8 cellular contexts compared by ENCODE assay signal in the genomic region with DNA sequence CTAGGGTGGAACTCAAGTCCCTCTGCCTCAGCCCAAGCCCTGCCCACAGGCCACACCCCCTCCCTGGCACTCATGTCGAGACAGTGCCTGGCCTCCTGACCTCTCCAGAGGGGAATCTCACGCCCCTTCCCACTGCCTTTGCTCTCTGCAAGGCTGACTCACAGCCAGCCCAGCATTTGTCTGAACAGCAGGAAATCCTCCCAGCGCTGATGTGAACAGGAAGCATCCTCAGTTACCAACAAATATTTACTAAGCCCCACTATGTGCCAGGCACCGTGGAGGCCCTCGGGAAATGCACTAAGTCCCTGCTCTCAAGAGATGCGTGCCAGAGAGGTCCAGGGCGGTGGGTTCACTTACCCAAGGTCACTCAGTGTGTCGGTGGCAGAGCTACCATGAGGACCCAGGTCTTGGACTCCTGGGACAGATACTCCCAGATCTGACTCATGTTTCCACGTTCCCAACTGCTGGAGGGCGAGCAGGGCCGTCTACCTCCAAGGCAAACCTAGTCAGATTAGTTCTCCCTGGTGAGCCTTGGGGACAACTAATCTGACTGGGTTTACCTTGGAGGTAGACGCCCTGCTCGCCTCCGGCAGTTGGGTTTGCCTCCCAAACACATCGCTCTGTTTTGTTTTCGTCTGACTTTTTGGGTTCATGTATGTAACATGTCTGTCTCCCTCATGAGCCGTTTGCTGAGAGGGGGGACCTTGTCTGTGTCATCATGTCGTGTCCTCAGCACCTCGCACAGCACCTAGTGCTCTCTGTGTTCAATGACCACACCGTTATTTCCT. TPM values are rescaled to one million over a fixed set of nuclear protein-coding genes. Genes with fewer than 3 reads are reported as not detected.
A peak's percentile ranks its signal among the peaks of the same experiment; 100 is the strongest.
DNase-seq lines count a peak whose midpoint lies in the region; ATAC-seq and TF ChIP-seq lines count a peak whose summit lies in the region.

No MANE protein-coding gene starts in this region.

- H3K4me1 Mint-ChIP-seq in activated T-cell treated with anti-CD3 and anti-CD28 coated beads, Interleukin-2, amount 50 U/mL, for 4 hours (ENCODE audit: low read depth): peaks cover 79% of the 10 kb centered on the region
- H3K4me1 Mint-ChIP-seq in osteocyte (ENCODE audit: unreplicated experiment) (peaks cover 75% of the 10 kb centered on the region), type B pancreatic cell (ENCODE audit: unreplicated experiment) (peaks cover 48% of the 10 kb centered on the region)

- no peaks in the 10 kb centered on the region for H3K9me2 ChIP-seq in Loucy (replicated peaks; ENCODE audit: low read depth, low read length)

- H3K27ac ChIP-seq in BLaER1: peak overlapping the region; percentile 100

- H3K4me2 ChIP-seq in BLaER1 (peak overlapping the region; percentile 97), Loucy (ENCODE audit: low read depth, low read length, poor library complexity, severe bottlenecking) (peak overlapping the region; percentile 83)

- H2AFZ ChIP-seq in Loucy (ENCODE audit: low read length): no peak overlapping the region

- TF ChIP-seq CTCF in Loucy (conservative IDR thresholded peaks at IDR 0.05; ENCODE audit: low read length) (no peak), fibroblast of pulmonary artery (IDR thresholded peaks at IDR 0.05; ENCODE audit: low read length, missing control alignments) (no peak), osteocyte (IDR thresholded peaks at IDR 0.05) (no peak), type B pancreatic cell (conservative IDR thresholded peaks at IDR 0.05) (no peak)

- H3K9me3 Mint-ChIP-seq in activated T-cell treated with anti-CD3 and anti-CD28 coated beads, Interleukin-2, amount 50 U/mL, for 4 hours: no peaks in the 10 kb centered on the region
- H3K9me3 Mint-ChIP-seq in osteocyte (ENCODE audit: unreplicated experiment): no peaks in the 10 kb centered on the region
- H3K9me3 Mint-ChIP-seq in type B pancreatic cell: no peaks in the 10 kb centered on the region

- peaks cover 79% of the 10 kb centered on the region for H3K79me2 ChIP-seq in Loucy (ENCODE audit: insufficient read depth, low read length)

- DNase-seq in activated T-cell treated with anti-CD3 and anti-CD28 coated beads, Interleukin-2, amount 50 U/mL, for 4 hours: no peak
- peak; percentile 95 for DNase-seq in fibroblast of pulmonary artery (ENCODE audit: low read depth)
- DNase-seq in osteocyte (ENCODE audit: extremely low spot score, unreplicated experiment): no peak
- no peak for DNase-seq in type B pancreatic cell (ENCODE audit: extremely low spot score, unreplicated experiment)
- no peak for DNase-seq in mesenteric fat pad (ENCODE audit: low spot score)

- H3K27me3 ChIP-seq in BLaER1: no peaks in the 10 kb centered on the region
- H3K27me3 ChIP-seq in Loucy (ENCODE audit: insufficient read depth, low read length, poor library complexity, severe bottlenecking): no peaks in the 10 kb centered on the region

- H3F3A ChIP-seq in Loucy (ENCODE audit: low read depth): peaks cover 17% of the 10 kb centered on the region

- H3K9ac ChIP-seq in BLaER1 (peak overlapping the region; percentile 98), Loucy (ENCODE audit: low read depth, low read length, poor library complexity, severe bottlenecking) (peak overlapping the region; percentile 83)

- H3K9me3 ChIP-seq in BLaER1 (no peaks in the 10 kb centered on the region), Loucy (ENCODE audit: insufficient read depth, low read depth, low read length) (no peaks in the 10 kb centered on the region)

- H3K4me3 ChIP-seq in BLaER1: peak overlapping the region; percentile 53
- H3K4me3 ChIP-seq in Loucy (ENCODE audit: low read length, poor library complexity, severe bottlenecking): peak overlapping the region; percentile 68
- no peak overlapping the region for H3K4me3 ChIP-seq in fibroblast of pulmonary artery (replicated peaks; ENCODE audit: low read depth, low read length)

- H3K27ac Mint-ChIP-seq in osteocyte (ENCODE audit: unreplicated experiment) (peak overlapping the region; percentile 94), type B pancreatic cell (no peak overlapping the region)

- peaks cover 5% of the 10 kb centered on the region for H3K36me3 Mint-ChIP-seq in activated T-cell treated with anti-CD3 and anti-CD28 coated beads, Interleukin-2, amount 50 U/mL, for 4 hours (ENCODE audit: insufficient read depth)
- H3K36me3 Mint-ChIP-seq in osteocyte (ENCODE audit: unreplicated experiment) (peaks cover 18% of the 10 kb centered on the region), type B pancreatic cell (peaks cover 6% of the 10 kb centered on the region)

- H3K27me3 Mint-ChIP-seq in activated T-cell treated with anti-CD3 and anti-CD28 coated beads, Interleukin-2, amount 50 U/mL, for 4 hours (ENCODE audit: low read depth): no peaks in the 10 kb centered on the region
- H3K27me3 Mint-ChIP-seq in osteocyte (ENCODE audit: unreplicated experiment) (no peaks in the 10 kb centered on the region), type B pancreatic cell (no peaks in the 10 kb centered on the region)

- H3K4me3 Mint-ChIP-seq in activated T-cell treated with anti-CD3 and anti-CD28 coated beads, Interleukin-2, amount 50 U/mL, for 4 hours: no peak overlapping the region
- H3K4me3 Mint-ChIP-seq in osteocyte (ENCODE audit: unreplicated experiment) (peak overlapping the region; percentile 34), type B pancreatic cell (no peak overlapping the region)

- H4K20me1 ChIP-seq in BLaER1: peaks cover 9% of the 10 kb centered on the region
- H4K20me1 ChIP-seq in Loucy (ENCODE audit: insufficient read depth, low read length, poor library complexity, severe bottlenecking): no peaks in the 10 kb centered on the region

- peaks cover 33% of the 10 kb centered on the region for H3K36me3 ChIP-seq in BLaER1
- peaks cover 7% of the 10 kb centered on the region; the same call in 1 of the 2 replicates for H3K36me3 ChIP-seq in Loucy (ENCODE audit: insufficient read depth, low read length)

- peaks cover 91% of the 10 kb centered on the region for H3K4me1 ChIP-seq in BLaER1
- peaks cover 76% of the 10 kb centered on the region for H3K4me1 ChIP-seq in Loucy (ENCODE audit: insufficient read depth, low read length, poor library complexity, severe bottlenecking)

- ATAC-seq in activated T-cell treated with anti-CD3 and anti-CD28 coated beads, Interleukin-2, amount 50 U/mL, for 4 hours: peak; percentile 9 to 16
- ATAC-seq in GM18868 (IDR thresholded peaks at IDR 0.05; ENCODE audit: unreplicated experiment): no peak

RNA-seq across cellular contexts. Expression of gene ADA, which starts 7.7 kb away (rescaled TPM):
- 10 to 100 TPM in 2 of 3 donors, 1 to 10 TPM in 1; 8.8 to 13.5 (median 12.5) TPM for total RNA-seq in activated T-cell treated with anti-CD3 and anti-CD28 coated beads, Interleukin-2, amount 50 U/mL, for 4 hours
- 177 and 185 TPM in 2 replicates for total RNA-seq in osteocyte
- total RNA-seq in type B pancreatic cell (ENCODE audit: low replicate concordance): 7.5 and 15.1 TPM in 2 replicates
- total RNA-seq in mesenteric fat pad: 12.2 TPM

Comparison
In these comparisons a context has a peak if more than half of its experiments do, and no peak if none do; other contexts are left out.
1. RNA of gene ADA, which starts 7.7 kb away (total RNA-seq): 177 to 185 TPM in osteocyte; 7.5 to 15.1 TPM in type B pancreatic cell, 8.8 to 13.5 TPM in activated T-cell treated with anti-CD3 and anti-CD28 coated beads, Interleukin-2, amount 50 U/mL, for 4 hours and 12.2 TPM in mesenteric fat pad (single experiment); every median in the first group is over 10 times any median in the second.